ENCODE assay signal across 1 cellular context in the genomic region with DNA sequence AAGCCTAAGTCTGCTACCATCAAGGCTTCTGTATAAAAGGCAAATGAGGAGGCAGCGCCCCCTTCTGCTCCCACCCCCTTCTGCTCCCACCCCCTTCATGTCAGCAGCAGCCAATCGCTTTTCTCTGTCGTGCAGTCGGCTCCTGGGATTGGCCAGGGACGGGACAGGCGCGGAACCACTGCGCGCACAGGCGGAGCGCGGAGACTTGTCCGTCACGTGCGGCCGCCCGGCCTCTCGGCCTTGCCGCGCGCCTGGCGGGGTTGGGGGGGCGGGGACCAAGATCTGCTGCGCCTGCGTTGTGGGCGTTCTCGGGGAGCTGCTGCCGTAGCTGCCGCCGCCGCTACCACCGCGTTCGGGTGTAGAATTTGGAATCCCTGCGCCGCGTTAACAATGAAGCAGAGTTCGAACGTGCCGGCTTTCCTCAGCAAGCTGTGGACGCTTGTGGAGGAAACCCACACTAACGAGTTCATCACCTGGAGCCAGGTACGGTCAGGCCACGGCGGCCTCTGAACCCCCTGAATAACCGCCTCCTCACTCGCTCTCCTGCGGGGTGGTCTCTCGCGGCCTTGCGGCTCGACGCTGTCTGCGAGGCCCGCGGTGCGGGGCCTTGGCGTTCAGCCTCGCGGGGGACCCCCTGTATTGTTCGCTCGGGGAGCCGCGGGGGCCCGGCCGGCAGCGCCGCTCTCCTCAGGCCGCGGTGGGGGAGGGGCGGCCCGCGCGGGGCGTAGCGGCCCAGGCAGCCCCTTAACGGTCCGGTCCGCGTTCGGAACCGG.
A peak's percentile ranks its signal among the peaks of the same experiment; 100 is the strongest.
TF ChIP-seq lines count a peak whose summit lies in the region.

Gene HSF2, plus strand, starts transcription at position 305 of the 773 bp plus-strand sequence. Its CDS starts 86 bp downstream, at position 391.

TF ChIP-seq in H1, 55 proteins besides CTCF, POLR2A, EP300 and RAD21:
- TF ChIP-seq TCF12 (IDR thresholded peaks at IDR 0.05; ENCODE audit: low read depth, low read length) (0 out of 2 replicates have a peak, but pooled peaks have one; percentile 4), TAF1 (IDR thresholded peaks at IDR 0.05; ENCODE audit: low read depth, low read length) (peak; percentile 70), HDAC2 (IDR thresholded peaks at IDR 0.05; ENCODE audit: borderline replicate concordance in 1 of 2, low read depth in 2 of 2, low read length in 2 of 2) (0 out of 4 replicates have a peak, but pooled peaks of 1 of the 2 experiments have one; percentile 8), SP2 (IDR thresholded peaks at IDR 0.05; ENCODE audit: low read length) (peak; percentile 52; the same call in 1 of the 2 replicates), USF2 (IDR thresholded peaks at IDR 0.05; ENCODE audit: low read length) (peak; percentile 82), TAF7 (optimal IDR thresholded peaks at IDR 0.05; ENCODE audit: borderline replicate concordance, low read depth, low read length) (peak; percentile 39), HDAC6 (IDR thresholded peaks at IDR 0.05; ENCODE audit: low read depth, low read length) (no peak), SP1 (IDR thresholded peaks at IDR 0.05; ENCODE audit: low read depth, low read length) (peak; percentile 93), CEBPB (IDR thresholded peaks at IDR 0.05; ENCODE audit: low read depth, low read length) (no peak), CHD1 (IDR thresholded peaks at IDR 0.05; ENCODE audit: low read depth, low read length) (no peak), RNF2 (IDR thresholded peaks at IDR 0.05; ENCODE audit: borderline replicate concordance, low read depth, low read length, missing control alignments, poor library complexity, severe bottlenecking) (no peak), NRF1 (IDR thresholded peaks at IDR 0.05; ENCODE audit: low read depth, low read length) (peak; percentile 52), POLR2AphosphoS5 (IDR thresholded peaks at IDR 0.05; ENCODE audit: low read depth, low read length) (peak; percentile 24; the same call in 1 of the 2 replicates), TBP (IDR thresholded peaks at IDR 0.05; ENCODE audit: low read depth, low read length) (peak; percentile 15; the same call in 1 of the 2 replicates), CREB1 (IDR thresholded peaks at IDR 0.05) (peak; percentile 82), E2F6 (IDR thresholded peaks at IDR 0.05) (peak; percentile 90), RBBP5 (IDR thresholded peaks at IDR 0.05; ENCODE audit: borderline replicate concordance, low read depth, low read length) (peak; percentile 94), BACH1 (IDR thresholded peaks at IDR 0.05; ENCODE audit: low read length) (no peak), KDM1A (IDR thresholded peaks at IDR 0.05; ENCODE audit: borderline replicate concordance, low read length) (no peak), SIN3A (conservative IDR thresholded peaks at IDR 0.05 in 1 of 2, IDR thresholded peaks at IDR 0.05 in 1 of 2; ENCODE audit: low read depth in 1 of 2, low read length in 2 of 2) (0 out of 4 replicates have a peak, but pooled peaks of 1 of the 2 experiments have one; percentile 32), CHD2 (IDR thresholded peaks at IDR 0.05; ENCODE audit: low read length) (peak; percentile 83), CHD7 (IDR thresholded peaks at IDR 0.05; ENCODE audit: insufficient replicate concordance, low read length) (no peak), KDM4A (IDR thresholded peaks at IDR 0.05; ENCODE audit: low read depth, low read length, severe bottlenecking) (peak; percentile 98), ASH2L (IDR thresholded peaks at IDR 0.05; ENCODE audit: low read length) (peak; percentile 96), PHF8 (conservative IDR thresholded peaks at IDR 0.05; ENCODE audit: low read depth, low read length) (peak; percentile 74)
- TF ChIP-seq, protein P1, sequence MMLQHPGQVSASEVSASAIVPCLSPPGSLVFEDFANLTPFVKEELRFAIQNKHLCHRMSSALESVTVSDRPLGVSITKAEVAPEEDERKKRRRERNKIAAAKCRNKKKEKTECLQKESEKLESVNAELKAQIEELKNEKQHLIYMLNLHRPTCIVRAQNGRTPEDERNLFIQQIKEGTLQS (IDR thresholded peaks at IDR 0.05; ENCODE audit: insufficient read depth, low read depth, low read length), result peak; percentile 67
- TF ChIP-seq, protein P2, sequence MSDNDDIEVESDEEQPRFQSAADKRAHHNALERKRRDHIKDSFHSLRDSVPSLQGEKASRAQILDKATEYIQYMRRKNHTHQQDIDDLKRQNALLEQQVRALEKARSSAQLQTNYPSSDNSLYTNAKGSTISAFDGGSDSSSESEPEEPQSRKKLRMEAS (IDR thresholded peaks at IDR 0.05), result peak; percentile 90
TF ChIP-seq in H1: peak in this region for 20.
